11 cellular contexts compared by ENCODE assay signal in genomic region chr1:6922096-6922931, GRCh38.
DNase-seq lines count a peak whose midpoint lies in the region; ATAC-seq, FAIRE-seq and TF ChIP-seq lines count a peak whose summit lies in the region.
"Had no signal": no experiment of that assay in that cellular context is flagged by ENCODE, and none has a peak within 500 bp of the region (broad histone marks: within the 10 kb centered on the region; RNA-seq: fewer than 3 reads in every experiment).

No MANE protein-coding gene starts in this region.

- H3K27me3 ChIP-seq in bronchial epithelial cell (ENCODE audit: control insufficient read depth, insufficient read depth, low read length), result peaks cover 2% of the 10 kb centered on the region
- H3K27me3 ChIP-seq in layer of hippocampus (ENCODE audit: control insufficient read depth, insufficient read depth, low read length), result no peaks in the 10 kb centered on the region
- no peaks in the 10 kb centered on the region for H3K27me3 ChIP-seq in uterus

- intact Hi-C loops in uterus (cut with DNase I; ENCODE audit: low total_unique reads), result no loop called here

- no peak for TF ChIP-seq POLR2A in uterus (IDR thresholded peaks at IDR 0.05)

- no peaks in the 10 kb centered on the region for H3K9me3 ChIP-seq in uterus
- H3K9me3 ChIP-seq: A549 had no signal

- ATAC-seq in HG02870 (IDR thresholded peaks at IDR 0.05; ENCODE audit: unreplicated experiment), result no peak
- ATAC-seq: A549 had no signal

- no peak overlapping the region for H3K4me3 ChIP-seq in bronchial epithelial cell (ENCODE audit: low read depth, low read length)
- no peak overlapping the region for H3K4me3 ChIP-seq in uterus
- H3K4me3 ChIP-seq: A549, SK-N-MC had no signal

- no peaks in the 10 kb centered on the region for H3K36me3 ChIP-seq in bronchial epithelial cell (ENCODE audit: control insufficient read depth, insufficient read depth, low read length)
- no peaks in the 10 kb centered on the region for H3K36me3 ChIP-seq in uterus

- no peak for FAIRE-seq in bronchial epithelial cell (lab: Jason Lieb, UNC)
- FAIRE-seq: A549 had no signal

- H3K27ac ChIP-seq in layer of hippocampus (ENCODE audit: low read depth, low read length), result peak overlapping the region; percentile 46
- no peak overlapping the region for H3K27ac ChIP-seq in uterus
- H3K27ac ChIP-seq: A549, SK-N-MC had no signal

- DNase-seq in NCI-H82 (lab: John Stamatoyannopoulos, UW), result peak; percentile 46
- DNase-seq in NCI-H82 treated with DMSO at 0.1 percent for 48 hours (lab: John Stamatoyannopoulos, UW; ENCODE audit: unreplicated experiment), result no peak
- peak; percentile 54 for DNase-seq in bronchial epithelial cell (ENCODE audit: low read depth)
- peak; percentile 57 to 81 for DNase-seq in uterus
- no peak for DNase-seq in NCI-H2171 (lab: John Stamatoyannopoulos, UW)
- DNase-seq in stimulated activated CD8-positive, alpha-beta memory T cell treated with anti-CD3 and anti-CD28 coated beads, Interleukin-4, amount 100 ng/mL, for 48 hours, result no peak
- DNase-seq: activated gamma-delta T cell treated with Interleukin-2 at 50 U/mL for 16 hours had no signal

- TF ChIP-seq CTCF in bronchial epithelial cell (IDR thresholded peaks at IDR 0.05; ENCODE audit: insufficient read depth, low read length, severe bottlenecking), result no peak
- TF ChIP-seq CTCF in uterus (IDR thresholded peaks at IDR 0.05), result no peak

- no peaks in the 10 kb centered on the region for H3K4me1 ChIP-seq in uterus
- H3K4me1 ChIP-seq: A549 had no signal

Comparison
In these comparisons a context has a peak if more than half of its experiments do, and no peak if none do; other contexts are left out.
1. DNase-seq: peak in NCI-H82 (single experiment), bronchial epithelial cell (single experiment) and uterus (2 of 2); none in NCI-H82 treated with DMSO at 0.1 percent for 48 hours (single experiment), NCI-H2171 (single experiment) and stimulated activated CD8-positive, alpha-beta memory T cell treated with anti-CD3 and anti-CD28 coated beads, Interleukin-4, amount 100 ng/mL, for 48 hours (single experiment).